Comparison of ENCODE assay signal across 27 cellular contexts in the genomic region with DNA sequence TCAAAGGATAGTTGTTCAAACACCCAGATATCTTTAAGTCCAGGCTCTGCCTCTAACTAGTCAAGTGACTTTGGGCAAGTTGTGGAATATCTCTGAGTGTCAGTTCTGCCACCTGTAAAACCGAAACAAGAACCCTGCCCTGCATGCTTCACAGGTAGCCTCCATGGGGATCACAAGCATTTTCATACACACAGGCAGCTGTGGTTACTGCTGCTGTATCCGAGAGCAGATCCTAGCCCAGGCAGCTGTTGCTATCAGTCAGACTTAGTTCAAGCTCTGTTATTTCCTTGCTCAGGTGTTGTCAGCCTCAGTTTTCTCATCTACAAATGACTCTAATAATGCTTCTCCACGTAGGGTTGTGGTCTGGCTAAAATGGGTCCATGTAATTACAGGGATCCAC. TPM values are rescaled to one million over a fixed set of nuclear protein-coding genes. Genes with fewer than 3 reads are reported as not detected.
"Had no signal": no experiment of that assay in that cellular context is flagged by ENCODE, and none has a peak within 500 bp of the region (broad histone marks: within the 10 kb centered on the region; RNA-seq: fewer than 3 reads in every experiment).

No MANE protein-coding gene starts in this region.

- DNase-seq: immature natural killer cell; kidney; left colon; left lung; lower lobe of right lung; mammary epithelial cell; mesendoderm; naive thymus-derived CD4-positive, alpha-beta T cell; ovary; right lobe of liver; stimulated activated CD4-positive, alpha-beta T cell treated with anti-CD3 and anti-CD28 coated beads, Interleukin-12 subunit alpha, Interleukin-12 subunit beta, amount 100 ng/mL, for 4 hours; stimulated activated CD4-positive, alpha-beta T cell treated with anti-CD3 and anti-CD28 coated beads, Interleukin-15, amount 100 ng/mL, for 24 hours; stimulated activated CD4-positive, alpha-beta T cell treated with anti-CD3 and anti-CD28 coated beads, Interleukin-2, amount 100 ng/mL, for 24 hours; stimulated activated CD4-positive, alpha-beta T cell treated with anti-CD3 and anti-CD28 coated beads, Interleukin-4, amount 100 ng/mL, for 1 hour; stimulated activated naive B cell treated with anti-CD40 and anti-IgM and Interleukin-4, amounts not matched to agents 10 μg/mL and 1 μg/mL and 100 μg/mL, for 72 hours; stimulated activated naive CD8-positive, alpha-beta T cell treated with anti-CD3 and anti-CD28 coated beads, Interleukin-15, Interleukin-2, amounts not matched to agents 100 U/mL and 50 U/mL, for 24 hours; stomach; testis; thyroid gland; transverse colon; upper lobe of left lung had no signal

- H3K27ac ChIP-seq: left lung, lower lobe of right lung, ovary, right atrium auricular region, right lobe of liver, skin epidermis, stomach, testis, thyroid gland, transverse colon, upper lobe of left lung, vagina had no signal

- H3K36me3 ChIP-seq: left lung, lower lobe of right lung, ovary, right atrium auricular region, right lobe of liver, stomach, thyroid gland, transverse colon, upper lobe of left lung, vagina had no signal

- H3K4me1 ChIP-seq: right atrium auricular region, testis, thyroid gland, vagina had no signal

- H3K4me3 ChIP-seq: left lung, lower lobe of right lung, ovary, right atrium auricular region, right lobe of liver, skin epidermis, stomach, testis, thyroid gland, transverse colon, upper lobe of left lung, vagina had no signal

- ATAC-seq: left colon; left lung; lower lobe of right lung; naive thymus-derived CD4-positive, alpha-beta T cell; natural killer cell treated with Interleukin-12 subunit alpha and Interleukin-12 subunit beta and Interleukin-15 and Interleukin-18, amount 100 ng/mL, for 72 hours; right lobe of liver; stimulated activated naive CD8-positive, alpha-beta T cell treated with anti-CD3 and anti-CD28 coated beads, Interleukin-15, Interleukin-2, amounts not matched to agents 100 U/mL and 50 U/mL, for 24 hours had no signal

- H3K9me3 ChIP-seq: ovary, right lobe of liver, testis, thyroid gland, transverse colon, upper lobe of left lung, vagina had no signal

- H3K27me3 ChIP-seq: ovary, right atrium auricular region, right lobe of liver, stomach, testis, thyroid gland, transverse colon, upper lobe of left lung, vagina had no signal

RNA-seq across cellular contexts. Expression of gene RASD2, which starts 6.5 kb away (rescaled TPM):
- total RNA-seq: mesothelial cell of epicardium, pulmonary artery endothelial cell had no signal
- polyA plus RNA-seq: immature natural killer cell had no signal
